ENCODE assay signal across 26 cellular contexts in genomic region chr14:72305555-72305954, GRCh38.
"Had no signal": no experiment of that assay in that cellular context is flagged by ENCODE, and none has a peak within 500 bp of the region (broad histone marks: within the 10 kb centered on the region; RNA-seq: fewer than 3 reads in every experiment).

No MANE protein-coding gene starts in this region.

- H3K27ac Mint-ChIP-seq: immature natural killer cell; naive thymus-derived CD8-positive, alpha-beta T cell; progenitor cell of endocrine pancreas had no signal

- H3K4me1 Mint-ChIP-seq: naive thymus-derived CD8-positive, alpha-beta T cell had no signal

- H3K4me3 ChIP-seq: left lung, lower lobe of right lung, ovary, right atrium auricular region, right lobe of liver, smooth muscle cell, stomach, testis, thyroid gland, transverse colon, upper lobe of left lung, vagina had no signal

- ATAC-seq: left colon; left lung; lower lobe of right lung; naive thymus-derived CD8-positive, alpha-beta T cell; right lobe of liver had no signal

- H3K27me3 Mint-ChIP-seq: progenitor cell of endocrine pancreas had no signal

- DNase-seq: hypothalamus; immature natural killer cell; kidney; left colon; left lung; lower lobe of right lung; mammary epithelial cell; mesenchymal stem cell; naive thymus-derived CD8-positive, alpha-beta T cell; ovary; right lobe of liver; stimulated activated CD4-positive, alpha-beta T cell treated with anti-CD3 and anti-CD28 coated beads, Interleukin-1b, Interleukin-23, amount 100 ng/mL, for 48 hours; stimulated activated CD4-positive, alpha-beta T cell treated with anti-CD3 and anti-CD28 coated beads, Interleukin-2, amount 100 ng/mL, for 48 hours; stimulated activated CD4-positive, alpha-beta T cell treated with anti-CD3 and anti-CD28 coated beads, Interleukin-4, amount 100 ng/mL, for 4 hours; stimulated activated CD8-positive, alpha-beta memory T cell treated with anti-CD3 and anti-CD28 coated beads, Interleukin-4, amount 100 ng/mL, for 48 hours; stimulated activated naive CD4-positive, alpha-beta T cell; stomach; testis; thyroid gland; transverse colon; upper lobe of left lung had no signal

- H3K4me3 Mint-ChIP-seq: immature natural killer cell; naive thymus-derived CD8-positive, alpha-beta T cell had no signal

- FAIRE-seq: islet of Langerhans, kidney had no signal
